Comparison of ENCODE assay signal across 1 cellular context in genomic region chr16:81994485-81994884, GRCh38.
TF ChIP-seq lines count a peak whose summit lies in the region.

No MANE protein-coding gene starts in this region.

TF ChIP-seq in A549, 52 proteins besides CTCF, POLR2A, EP300 and RAD21 (continued from another document):
- TF ChIP-seq PHF8 (IDR thresholded peaks at IDR 0.05; ENCODE audit: borderline replicate concordance, low read depth) (no peak), CBX2 (IDR thresholded peaks at IDR 0.05; ENCODE audit: borderline replicate concordance, low read depth) (no peak), HOXB13 (CRISPR knock-in tag; IDR thresholded peaks at IDR 0.05; ENCODE audit: low read depth) (no peak), FOSB (CRISPR knock-in tag; IDR thresholded peaks at IDR 0.05) (no peak), MAZ (IDR thresholded peaks at IDR 0.05; ENCODE audit: borderline replicate concordance, low read depth, low read length) (no peak), KDM5A (IDR thresholded peaks at IDR 0.05) (no peak), HMGXB4 (CRISPR knock-in tag; IDR thresholded peaks at IDR 0.05; ENCODE audit: borderline replicate concordance) (no peak)
